Comparison of ENCODE assay signal across 1 cellular context in genomic region chr17:7839890-7840260, GRCh38.
TF ChIP-seq lines count a peak whose summit lies in the region.

No MANE protein-coding gene starts in this region.

TF ChIP-seq in K562, 482 proteins besides CTCF, POLR2A, EP300 and RAD21:
- TF ChIP-seq CCNT2 (IDR thresholded peaks at IDR 0.05; ENCODE audit: borderline replicate concordance, extremely low read depth, insufficient read length, low read depth, low read length) (no peak), ARID3A (IDR thresholded peaks at IDR 0.05; ENCODE audit: borderline replicate concordance, low read depth, low read length) (no peak), ZNF584 (CRISPR knock-in tag; IDR thresholded peaks at IDR 0.05; ENCODE audit: low read depth) (no peak), ESRRB (CRISPR knock-in tag; IDR thresholded peaks at IDR 0.05; ENCODE audit: borderline replicate concordance) (no peak), KLF6 (CRISPR knock-in tag; IDR thresholded peaks at IDR 0.05; ENCODE audit: borderline replicate concordance) (no peak), DMBX1 (CRISPR knock-in tag; IDR thresholded peaks at IDR 0.05; ENCODE audit: borderline replicate concordance) (no peak), ZBTB7A (IDR thresholded peaks at IDR 0.05; ENCODE audit: borderline replicate concordance, control insufficient read depth, low read depth, low read length) (no peak), TAL1 (IDR thresholded peaks at IDR 0.05) (no peak), CBX8 (IDR thresholded peaks at IDR 0.05; ENCODE audit: borderline replicate concordance, extremely low read depth, low read depth, low read length, poor library complexity, severe bottlenecking) (no peak), BRCA1 (IDR thresholded peaks at IDR 0.05) (no peak), BRCA1 (CRISPR knock-in tag; IDR thresholded peaks at IDR 0.05) (no peak), PHB2 (IDR thresholded peaks at IDR 0.05; ENCODE audit: low read depth) (no peak), ATF7 (IDR thresholded peaks at IDR 0.05) (peak; percentile 93), HOXB6 (CRISPR knock-in tag; IDR thresholded peaks at IDR 0.05; ENCODE audit: borderline replicate concordance) (no peak), ZNF696 (CRISPR knock-in tag; conservative IDR thresholded peaks at IDR 0.05) (no peak), CBFA2T2 (conservative IDR thresholded peaks at IDR 0.05) (no peak), MBD2 (IDR thresholded peaks at IDR 0.05; ENCODE audit: borderline replicate concordance, low read depth) (0 out of 2 replicates have a peak, but pooled peaks have one; percentile 24), ZNF766 (CRISPR knock-in tag; conservative IDR thresholded peaks at IDR 0.05) (no peak), RBM14 (IDR thresholded peaks at IDR 0.05; ENCODE audit: borderline replicate concordance, insufficient read depth, low read depth, low read length) (no peak), ZKSCAN3 (CRISPR knock-in tag; IDR thresholded peaks at IDR 0.05) (no peak), NFE2 (IDR thresholded peaks at IDR 0.05; ENCODE audit: low read depth) (no peak), ZNF124 (CRISPR knock-in tag; IDR thresholded peaks at IDR 0.05) (no peak), KDM4B (IDR thresholded peaks at IDR 0.05; ENCODE audit: borderline replicate concordance in 2 of 2, low read depth in 1 of 2) (no peak), FOXK2 (conservative IDR thresholded peaks at IDR 0.05 in 1 of 2, IDR thresholded peaks at IDR 0.05 in 1 of 2; ENCODE audit: low read depth in 2 of 2) (peak in 1 of 2 experiments; percentile 95; a peak in 2 of 4 replicates), JUND (IDR thresholded peaks at IDR 0.05; ENCODE audit: borderline replicate concordance, low read depth, low read length) (peak; percentile 64), JUND (tag; IDR thresholded peaks at IDR 0.05; ENCODE audit: borderline replicate concordance, low read depth, low read length) (no peak), TCF7L2 (IDR thresholded peaks at IDR 0.05; ENCODE audit: low read depth, low read length) (peak; percentile 82), PURB (CRISPR knock-in tag; IDR thresholded peaks at IDR 0.05; ENCODE audit: low read depth) (no peak), NONO (IDR thresholded peaks at IDR 0.05; ENCODE audit: low read depth in 2 of 2, low read length in 1 of 2) (peak in 1 of 2 experiments; percentile 87; a peak in 2 of 4 replicates), PPARD (CRISPR knock-in tag; IDR thresholded peaks at IDR 0.05) (no peak)
- TF ChIP-seq, protein P1, sequence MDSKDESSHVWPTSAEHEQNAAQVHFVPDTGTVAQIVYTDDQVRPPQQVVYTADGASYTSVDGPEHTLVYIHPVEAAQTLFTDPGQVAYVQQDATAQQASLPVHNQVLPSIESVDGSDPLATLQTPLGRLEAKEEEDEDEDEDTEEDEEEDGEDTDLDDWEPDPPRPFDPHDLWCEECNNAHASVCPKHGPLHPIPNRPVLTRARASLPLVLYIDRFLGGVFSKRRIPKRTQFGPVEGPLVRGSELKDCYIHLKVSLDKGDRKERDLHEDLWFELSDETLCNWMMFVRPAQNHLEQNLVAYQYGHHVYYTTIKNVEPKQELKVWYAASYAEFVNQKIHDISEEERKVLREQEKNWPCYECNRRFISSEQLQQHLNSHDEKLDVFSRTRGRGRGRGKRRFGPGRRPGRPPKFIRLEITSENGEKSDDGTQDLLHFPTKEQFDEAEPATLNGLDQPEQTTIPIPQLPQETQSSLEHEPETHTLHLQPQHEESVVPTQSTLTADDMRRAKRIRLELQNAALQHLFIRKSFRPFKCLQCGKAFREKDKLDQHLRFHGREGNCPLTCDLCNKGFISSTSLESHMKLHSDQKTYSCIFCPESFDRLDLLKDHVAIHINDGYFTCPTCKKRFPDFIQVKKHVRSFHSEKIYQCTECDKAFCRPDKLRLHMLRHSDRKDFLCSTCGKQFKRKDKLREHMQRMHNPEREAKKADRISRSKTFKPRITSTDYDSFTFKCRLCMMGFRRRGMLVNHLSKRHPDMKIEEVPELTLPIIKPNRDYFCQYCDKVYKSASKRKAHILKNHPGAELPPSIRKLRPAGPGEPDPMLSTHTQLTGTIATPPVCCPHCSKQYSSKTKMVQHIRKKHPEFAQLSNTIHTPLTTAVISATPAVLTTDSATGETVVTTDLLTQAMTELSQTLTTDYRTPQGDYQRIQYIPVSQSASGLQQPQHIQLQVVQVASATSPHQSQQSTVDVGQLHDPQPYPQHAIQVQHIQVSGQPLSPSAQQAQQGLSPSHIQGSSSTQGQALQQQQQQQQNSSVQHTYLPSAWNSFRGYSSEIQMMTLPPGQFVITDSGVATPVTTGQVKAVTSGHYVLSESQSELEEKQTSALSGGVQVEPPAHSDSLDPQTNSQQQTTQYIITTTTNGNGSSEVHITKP (IDR thresholded peaks at IDR 0.05; ENCODE audit: partially characterized antibody), result peak; percentile 99
- TF ChIP-seq, protein P2, sequence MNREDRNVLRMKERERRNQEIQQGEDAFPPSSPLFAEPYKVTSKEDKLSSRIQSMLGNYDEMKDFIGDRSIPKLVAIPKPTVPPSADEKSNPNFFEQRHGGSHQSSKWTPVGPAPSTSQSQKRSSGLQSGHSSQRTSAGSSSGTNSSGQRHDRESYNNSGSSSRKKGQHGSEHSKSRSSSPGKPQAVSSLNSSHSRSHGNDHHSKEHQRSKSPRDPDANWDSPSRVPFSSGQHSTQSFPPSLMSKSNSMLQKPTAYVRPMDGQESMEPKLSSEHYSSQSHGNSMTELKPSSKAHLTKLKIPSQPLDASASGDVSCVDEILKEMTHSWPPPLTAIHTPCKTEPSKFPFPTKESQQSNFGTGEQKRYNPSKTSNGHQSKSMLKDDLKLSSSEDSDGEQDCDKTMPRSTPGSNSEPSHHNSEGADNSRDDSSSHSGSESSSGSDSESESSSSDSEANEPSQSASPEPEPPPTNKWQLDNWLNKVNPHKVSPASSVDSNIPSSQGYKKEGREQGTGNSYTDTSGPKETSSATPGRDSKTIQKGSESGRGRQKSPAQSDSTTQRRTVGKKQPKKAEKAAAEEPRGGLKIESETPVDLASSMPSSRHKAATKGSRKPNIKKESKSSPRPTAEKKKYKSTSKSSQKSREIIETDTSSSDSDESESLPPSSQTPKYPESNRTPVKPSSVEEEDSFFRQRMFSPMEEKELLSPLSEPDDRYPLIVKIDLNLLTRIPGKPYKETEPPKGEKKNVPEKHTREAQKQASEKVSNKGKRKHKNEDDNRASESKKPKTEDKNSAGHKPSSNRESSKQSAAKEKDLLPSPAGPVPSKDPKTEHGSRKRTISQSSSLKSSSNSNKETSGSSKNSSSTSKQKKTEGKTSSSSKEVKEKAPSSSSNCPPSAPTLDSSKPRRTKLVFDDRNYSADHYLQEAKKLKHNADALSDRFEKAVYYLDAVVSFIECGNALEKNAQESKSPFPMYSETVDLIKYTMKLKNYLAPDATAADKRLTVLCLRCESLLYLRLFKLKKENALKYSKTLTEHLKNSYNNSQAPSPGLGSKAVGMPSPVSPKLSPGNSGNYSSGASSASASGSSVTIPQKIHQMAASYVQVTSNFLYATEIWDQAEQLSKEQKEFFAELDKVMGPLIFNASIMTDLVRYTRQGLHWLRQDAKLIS (CRISPR knock-in tag; IDR thresholded peaks at IDR 0.05), result no peak
- TF ChIP-seq, protein P3, sequence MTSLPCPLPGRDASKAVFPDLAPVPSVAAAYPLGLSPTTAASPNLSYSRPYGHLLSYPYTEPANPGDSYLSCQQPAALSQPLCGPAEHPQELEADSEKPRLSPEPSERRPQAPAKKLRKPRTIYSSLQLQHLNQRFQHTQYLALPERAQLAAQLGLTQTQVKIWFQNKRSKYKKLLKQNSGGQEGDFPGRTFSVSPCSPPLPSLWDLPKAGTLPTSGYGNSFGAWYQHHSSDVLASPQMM (CRISPR knock-in tag; IDR thresholded peaks at IDR 0.05), result no peak
